ENCODE assay signal across 11 cellular contexts in genomic region chr6:11278207-11278559, GRCh38. TPM values are rescaled to one million over a fixed set of nuclear protein-coding genes. Genes with fewer than 3 reads are reported as not detected.
A peak's percentile ranks its signal among the peaks of the same experiment; 100 is the strongest.
DNase-seq lines count a peak whose midpoint lies in the region; ATAC-seq, FAIRE-seq and TF ChIP-seq lines count a peak whose summit lies in the region.
"Had no signal": no experiment of that assay in that cellular context is flagged by ENCODE, and none has a peak within 500 bp of the region (broad histone marks: within the 10 kb centered on the region; RNA-seq: fewer than 3 reads in every experiment).

No MANE protein-coding gene starts in this region.

- TF ChIP-seq CTCF in progenitor cell of endocrine pancreas (IDR thresholded peaks at IDR 0.05; ENCODE audit: unreplicated experiment), result no peak

- peak; percentile 37 for ATAC-seq in GM18867 (IDR thresholded peaks at IDR 0.05; ENCODE audit: unreplicated experiment)
- peak; percentile 51 for ATAC-seq in HG02870 (IDR thresholded peaks at IDR 0.05; ENCODE audit: unreplicated experiment)
- peak; percentile 60 to 81 for ATAC-seq in activated naive CD4-positive, alpha-beta T cell treated with anti-CD3 and anti-CD28 coated beads, Interleukin-2, amount 50 U/mL, for 72 hours

- TF ChIP-seq POLR2A in GM12892 (IDR thresholded peaks at IDR 0.05; ENCODE audit: low read depth, low read length), result no peak

- no peak for FAIRE-seq in GM12892 (lab: Jason Lieb, UNC)

- H3K36me3 Mint-ChIP-seq in activated naive CD4-positive, alpha-beta T cell treated with anti-CD3 and anti-CD28 coated beads, Interleukin-2, amount 50 U/mL, for 72 hours, result peaks cover 4 to 12% of the 10 kb centered on the region in 2 donors
- H3K36me3 Mint-ChIP-seq in progenitor cell of endocrine pancreas (ENCODE audit: insufficient read depth), result no peaks in the 10 kb centered on the region

- peak overlapping the region; percentile 5 for H3K4me3 Mint-ChIP-seq in progenitor cell of endocrine pancreas (ENCODE audit: low read depth)

- H3K9me3 Mint-ChIP-seq in activated naive CD4-positive, alpha-beta T cell treated with anti-CD3 and anti-CD28 coated beads, Interleukin-2, amount 50 U/mL, for 72 hours, result no peaks in the 10 kb centered on the region
- H3K9me3 Mint-ChIP-seq in progenitor cell of endocrine pancreas (ENCODE audit: low read depth), result no peaks in the 10 kb centered on the region

- H3K27me3 Mint-ChIP-seq in progenitor cell of endocrine pancreas, result no peaks in the 10 kb centered on the region

- peaks cover 56% of the 10 kb centered on the region for H3K4me1 Mint-ChIP-seq in progenitor cell of endocrine pancreas (ENCODE audit: low read depth)

- peak overlapping the region; percentile 88 to 98 for H3K27ac Mint-ChIP-seq in activated naive CD4-positive, alpha-beta T cell treated with anti-CD3 and anti-CD28 coated beads, Interleukin-2, amount 50 U/mL, for 72 hours
- peak overlapping the region; percentile 89 for H3K27ac Mint-ChIP-seq in progenitor cell of endocrine pancreas

- no peak for DNase-seq in activated naive CD4-positive, alpha-beta T cell treated with anti-CD3 and anti-CD28 coated beads, Interleukin-2, amount 50 U/mL, for 72 hours (ENCODE audit: low spot score in 2 of 2)
- DNase-seq in progenitor cell of endocrine pancreas (ENCODE audit: low spot score, unreplicated experiment) (no peak), DMS79 (lab: John Stamatoyannopoulos, UW) (no peak), GM12892 (ENCODE audit: insufficient read length) (no peak), D341Med (ENCODE audit: low spot score) (no peak)
- DNase-seq in central memory CD4-positive, alpha-beta T cell, result no peak
- DNase-seq: effector CD4-positive, alpha-beta T cell; GDM1; KBM-7 had no signal

RNA-seq across cellular contexts. Expression of gene NEDD9, which starts 45.7 kb away (rescaled TPM):
- total RNA-seq in activated naive CD4-positive, alpha-beta T cell treated with anti-CD3 and anti-CD28 coated beads, Interleukin-2, amount 50 U/mL, for 72 hours, result 10 to 100 TPM; 11.0 to 24.4 TPM
- total RNA-seq in progenitor cell of endocrine pancreas, result 13.6 and 14.1 TPM in 2 replicates
- polyA plus RNA-seq in GM12892 (2012; ENCODE audit: missing spikeins), result 21.0 TPM
